In genomic region chr3:23763040-23763477, GRCh38 we compare ENCODE assay signal across 9 cellular contexts. TPM values are rescaled to one million over a fixed set of nuclear protein-coding genes. Genes with fewer than 3 reads are reported as not detected.
DNase-seq lines count a peak whose midpoint lies in the region; ATAC-seq, FAIRE-seq and TF ChIP-seq lines count a peak whose summit lies in the region.
"Had no signal": no experiment of that assay in that cellular context is flagged by ENCODE, and none has a peak within 500 bp of the region (broad histone marks: within the 10 kb centered on the region; RNA-seq: fewer than 3 reads in every experiment).

No MANE protein-coding gene starts in this region.

- CTCF ChIA-PET in activated B cell treated with CpG ODN at 0.5 μM for 24 hours (lab: Charles Lee) = no interaction called here

- intact Hi-C loops in activated B cell treated with CpG ODN at 0.5 μM for 24 hours (cut with micrococcal nuclease) = loop anchor here (2.0 to 5.0 kb wide), 4 partner anchors 94 to 846 kb away; partner anchors contain the start of genes NKIRAS1, NR1D2 and RPL15
- intact Hi-C loops in left cardiac atrium (cut with DNase I) = no loop called here

- DNase-seq in activated B cell treated with CpG ODN at 0.5 μM for 24 hours = no peak
- no peak for DNase-seq in left cardiac atrium
- DNase-seq in DMS 273 treated with DMSO at 0.1 percent for 48 hours (lab: John Stamatoyannopoulos, UW) = no peak
- no peak for DNase-seq in stimulated activated naive CD4-positive, alpha-beta T cell treated with Interleukin-2 at 50 U/mL for 16 hours (lab: John Stamatoyannopoulos, UW)
- no peak for DNase-seq in SW 1271 (lab: John Stamatoyannopoulos, UW)
- DNase-seq in RCC 7860 (ENCODE audit: low spot score) = no peak
- DNase-seq: activated naive CD4-positive, alpha-beta T cell treated with anti-CD3 and anti-CD28 coated beads for 36 hours had no signal

- no peak for TF ChIP-seq CTCF in activated B cell treated with CpG ODN at 0.5 μM for 24 hours (IDR thresholded peaks at IDR 0.05)

- H3K27me3 Mint-ChIP-seq in activated B cell treated with CpG ODN at 0.5 μM for 24 hours = no peaks in the 10 kb centered on the region

- POLR2A ChIA-PET in activated B cell treated with CpG ODN at 0.5 μM for 24 hours (lab: Charles Lee) = interaction anchor here (1.4 kb wide), 1 partner anchor 154 kb away, joined by 7 read pairs; the partner anchor contains the start of genes NKIRAS1 and RPL15

- H3K9me3 Mint-ChIP-seq in activated B cell treated with CpG ODN at 0.5 μM for 24 hours = no peaks in the 10 kb centered on the region
- H3K9me3 Mint-ChIP-seq: activated naive CD4-positive, alpha-beta T cell treated with anti-CD3 and anti-CD28 coated beads for 36 hours had no signal

- ATAC-seq in activated B cell treated with CpG ODN at 0.5 μM for 24 hours (ENCODE audit: low read depth) (no peak), left cardiac atrium (peak; percentile 44 to 47)

- H3K36me3 Mint-ChIP-seq in activated B cell treated with CpG ODN at 0.5 μM for 24 hours (ENCODE audit: low read depth) = no peaks in the 10 kb centered on the region

- FAIRE-seq in RCC 7860 (lab: Jason Lieb, UNC) = no peak

- H3K27ac ChIP-seq in skin epidermis = peak overlapping the region in 15 of 21 experiments; percentile 4 to 81 (median 69)

- peaks cover 34% of the 10 kb centered on the region for H3K4me1 Mint-ChIP-seq in activated B cell treated with CpG ODN at 0.5 μM for 24 hours

- peak overlapping the region; percentile 74 for H3K4me3 Mint-ChIP-seq in activated B cell treated with CpG ODN at 0.5 μM for 24 hours
- H3K4me3 Mint-ChIP-seq: activated naive CD4-positive, alpha-beta T cell treated with anti-CD3 and anti-CD28 coated beads for 36 hours had no signal

- peak overlapping the region; percentile 50; the same call in 1 of the 2 replicates for H3K4me3 ChIP-seq in GM08714 (ENCODE audit: low read length)
- peak overlapping the region in 2 of 7 experiments; percentile 5 to 13 for H3K4me3 ChIP-seq in skin epidermis

- H3K27ac Mint-ChIP-seq in activated B cell treated with CpG ODN at 0.5 μM for 24 hours = peak overlapping the region; percentile 67
- H3K27ac Mint-ChIP-seq: activated naive CD4-positive, alpha-beta T cell treated with anti-CD3 and anti-CD28 coated beads for 36 hours had no signal

RNA-seq across cellular contexts. Expression of gene UBE2E1, which starts 42.7 kb away (rescaled TPM):
- total RNA-seq in activated B cell treated with CpG ODN at 0.5 μM for 24 hours (79.9 and 85.2 TPM in 2 replicates), left cardiac atrium (10 to 100 TPM; 51.8 to 54.7 TPM)
